8 cellular contexts compared by ENCODE assay signal in the genomic region with DNA sequence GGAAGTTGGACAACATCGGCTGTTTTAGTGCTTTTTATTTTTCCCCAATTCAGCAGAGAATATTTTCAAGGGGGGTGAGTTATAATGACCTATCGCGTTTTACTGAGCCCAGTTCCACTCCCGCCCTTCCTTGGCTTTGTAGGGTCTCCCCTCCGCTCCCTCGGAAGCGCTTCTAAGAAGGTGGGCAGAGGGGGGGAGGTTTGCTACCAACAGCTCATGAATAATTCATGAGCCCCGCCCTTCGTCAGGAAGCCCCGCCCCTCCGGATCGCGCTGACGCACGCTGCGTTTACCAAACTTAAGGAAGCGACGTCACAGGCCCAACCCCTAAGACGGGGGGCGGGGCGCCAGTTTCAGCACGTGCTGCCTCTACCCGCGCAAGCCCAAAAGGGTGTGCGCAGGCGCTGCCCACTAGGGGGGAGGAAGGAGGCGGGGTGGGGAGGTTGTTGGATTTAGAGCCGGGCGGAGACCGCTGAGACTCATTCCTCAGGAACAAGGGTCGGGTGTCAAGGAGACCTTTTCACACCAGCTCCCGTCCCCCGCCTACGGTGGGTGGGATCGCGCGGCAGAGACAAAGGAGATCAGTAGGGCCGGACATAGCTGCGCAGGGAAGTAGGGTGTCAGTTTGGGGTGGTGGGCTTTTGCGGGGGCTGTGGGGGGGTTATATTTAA. TPM values are rescaled to one million over a fixed set of nuclear protein-coding genes. Genes with fewer than 3 reads are reported as not detected.
DNase-seq lines count a peak whose midpoint lies in the region; ATAC-seq and TF ChIP-seq lines count a peak whose summit lies in the region.

No MANE protein-coding gene starts in this region.

- peaks cover 34 to 50% (median 45%) of the 10 kb centered on the region in 6 donors for H3K4me1 ChIP-seq in spleen

- peak; percentile 41 to 88 (median 74) for TF ChIP-seq POLR2A in spleen (IDR thresholded peaks at IDR 0.05)

- peak; percentile 47 for ATAC-seq in GM19023 (IDR thresholded peaks at IDR 0.05; ENCODE audit: unreplicated experiment)
- ATAC-seq in HG03280 (IDR thresholded peaks at IDR 0.05; ENCODE audit: unreplicated experiment) = peak; percentile 46
- peak; percentile 55 for ATAC-seq in activated CD4-positive, CD25-positive, alpha-beta regulatory T cell treated with anti-CD3 and anti-CD28 coated beads, Interleukin-2, amount 50 U/mL, for 24 hours

- WGBS in spleen, 5 donors = 0 to 1% (median 0%) methylated on average over 38 to 40 of the region's 40 CpGs

- peak; percentile 43 to 76 (median 64) for TF ChIP-seq CTCF in spleen (IDR thresholded peaks at IDR 0.05 in 8 of 11, conservative IDR thresholded peaks at IDR 0.05 in 3 of 11)

- H3K36me3 ChIP-seq in spleen = peaks cover 2 to 34% (median 16%) of the 10 kb centered on the region in 6 donors

- H3K9me3 ChIP-seq in spleen = no peaks in the 10 kb centered on the region

- no peaks in the 10 kb centered on the region for H3K27me3 ChIP-seq in spleen (replicated peaks in 1 of 7)

- peak overlapping the region; percentile 67 to 97 (median 79) for H3K4me3 ChIP-seq in spleen

- peak overlapping the region; percentile 99 to 100 (median 100) for H3K27ac ChIP-seq in spleen

- intact Hi-C loops in spleen (cut with DNase I; ENCODE audit: low total_unique reads) = no loop called here

- DNase-seq in AG08395 (ENCODE audit: low spot score) (peak; percentile 99), NCI-H446 (lab: John Stamatoyannopoulos, UW) (peak; percentile 96 to 99), cerebellar cortex (ENCODE audit: low spot score) (peak; percentile 99), iris pigment epithelial cell (ENCODE audit: low read depth) (peak; percentile 100), spleen (peak; percentile 100)

RNA-seq across cellular contexts. Expression of a gene that starts 0.5 kb away (rescaled TPM):
- 10 to 100 TPM; 42.3 to 82.2 (median 67.3) TPM for total RNA-seq in spleen
- 10 to 100 TPM; 31.4 to 56.9 (median 38.0) TPM for polyA plus RNA-seq in spleen

RNA-seq across cellular contexts. Expression of a gene that starts 0.6 kb away (rescaled TPM):
- 1 to 10 TPM; 4.5 to 8.3 (median 6.3) TPM for total RNA-seq in spleen
- polyA plus RNA-seq in spleen = 10 to 100 TPM; 21.7 to 42.6 (median 24.3) TPM

RNA-seq across cellular contexts. Expression of a gene that starts 7.2 kb away (rescaled TPM):
- 10 to 100 TPM; 46.7 to 63.8 (median 57.7) TPM for total RNA-seq in spleen
- polyA plus RNA-seq in spleen = 100 to 1,000 TPM in 2 of 3 donors, 10 to 100 TPM in 1; 87.6 to 111 (median 111) TPM

RNA-seq across cellular contexts. Expression of a gene that starts 35.0 kb away (rescaled TPM):
- total RNA-seq in spleen = 1 to 10 TPM in 5 of 7 donors, not detected in 2; 1.3 to 4.6 (median 1.9) TPM
- 1 to 10 TPM in 2 of 3 donors, under 1 TPM in 1; 0.65 to 2.1 (median 1.2) TPM for polyA plus RNA-seq in spleen

RNA-seq across cellular contexts. Expression of a gene that starts 49.9 kb away (rescaled TPM):
- total RNA-seq in spleen = 100 to 1,000 TPM in 3 of 7 donors, 10 to 100 TPM in 4; 67.1 to 119 (median 98.8) TPM
- polyA plus RNA-seq in spleen = 100 to 1,000 TPM in 1 of 3 donors, 10 to 100 TPM in 2; 57.2 to 105 (median 83.9) TPM

Comparison
In these comparisons a context has a peak if more than half of its experiments do, and no peak if none do; other contexts are left out.
1. Peak in every context shown above with its lines: DNase-seq, ATAC-seq, H3K4me3 ChIP-seq and H3K27ac ChIP-seq.